Comparison of ENCODE assay signal across 16 cellular contexts in genomic region chr2:235195921-235196320, GRCh38.
A peak's percentile ranks its signal among the peaks of the same experiment; 100 is the strongest.
DNase-seq lines count a peak whose midpoint lies in the region; ATAC-seq lines count a peak whose summit lies in the region.
"Had no signal": no experiment of that assay in that cellular context is flagged by ENCODE, and none has a peak within 500 bp of the region (broad histone marks: within the 10 kb centered on the region; RNA-seq: fewer than 3 reads in every experiment).

No MANE protein-coding gene starts in this region.

- no peak for ATAC-seq in GM18907 (IDR thresholded peaks at IDR 0.05; ENCODE audit: unreplicated experiment)
- ATAC-seq: CD8-positive, alpha-beta T cell; HCT116 had no signal

- DNase-seq in globus pallidus (ENCODE audit: low spot score) (peak; percentile 85), medulla oblongata (ENCODE audit: extremely low spot score) (peak; percentile 74), superior temporal gyrus (ENCODE audit: extremely low spot score) (peak; percentile 73), NCI-H1417 (lab: John Stamatoyannopoulos, UW) (no peak), epidermal melanocyte (ENCODE audit: insufficient read length, low spot score) (no peak)
- DNase-seq: BE2C; Caco-2; CD8-positive, alpha-beta T cell; DND-41; GDM1; GM23248 had no signal

- peak overlapping the region; percentile 51 for H3K27ac ChIP-seq in angular gyrus (ENCODE audit: low read depth, low read length)
- H3K27ac ChIP-seq: C4-2B, GM23248, HL-60 had no signal

Comparison
In these comparisons a context has a peak if more than half of its experiments do, and no peak if none do; other contexts are left out.
1. DNase-seq: peak in globus pallidus (single experiment), medulla oblongata (single experiment) and superior temporal gyrus (single experiment); none in NCI-H1417 (0 of 3) and epidermal melanocyte (single experiment).